ENCODE assay signal across 20 cellular contexts in genomic region chr4:56164921-56165320, GRCh38.
"Had no signal": no experiment of that assay in that cellular context is flagged by ENCODE, and none has a peak within 500 bp of the region (broad histone marks: within the 10 kb centered on the region; RNA-seq: fewer than 3 reads in every experiment).

No MANE protein-coding gene starts in this region.

- H3K36me3 Mint-ChIP-seq: naive thymus-derived CD4-positive, alpha-beta T cell; stimulated activated effector memory CD8-positive, alpha-beta T cell treated with anti-CD3 and anti-CD28 coated beads, Interleukin-12 subunit alpha, Interleukin-12 subunit beta, amount 100 ng/mL, for 72 hours had no signal

- H3K4me1 Mint-ChIP-seq: naive thymus-derived CD4-positive, alpha-beta T cell; stimulated activated effector memory CD8-positive, alpha-beta T cell treated with anti-CD3 and anti-CD28 coated beads, Interleukin-12 subunit alpha, Interleukin-12 subunit beta, amount 100 ng/mL, for 72 hours had no signal

- H3K9me3 Mint-ChIP-seq: stimulated activated effector memory CD8-positive, alpha-beta T cell treated with anti-CD3 and anti-CD28 coated beads, Interleukin-12 subunit alpha, Interleukin-12 subunit beta, amount 100 ng/mL, for 72 hours had no signal

- H3K27ac Mint-ChIP-seq: naive thymus-derived CD4-positive, alpha-beta T cell; stimulated activated effector memory CD8-positive, alpha-beta T cell treated with anti-CD3 and anti-CD28 coated beads, Interleukin-12 subunit alpha, Interleukin-12 subunit beta, amount 100 ng/mL, for 72 hours had no signal

- H3K36me3 ChIP-seq: heart right ventricle, pancreas, suprapubic skin, thyroid gland, upper lobe of left lung, vagina had no signal

- H3K9me3 ChIP-seq: pancreas, psoas muscle, suprapubic skin, thyroid gland, vagina had no signal

- H3K4me1 ChIP-seq: heart right ventricle, pancreas, psoas muscle, suprapubic skin, thyroid gland, upper lobe of left lung, vagina had no signal

- H3K27ac ChIP-seq: coronary artery, heart right ventricle, pancreas, psoas muscle, suprapubic skin, thyroid gland, upper lobe of left lung, vagina had no signal

- ATAC-seq: heart right ventricle; left lobe of liver; naive thymus-derived CD4-positive, alpha-beta T cell; pancreas; psoas muscle; stimulated activated effector memory CD8-positive, alpha-beta T cell treated with anti-CD3 and anti-CD28 coated beads, Interleukin-12 subunit alpha, Interleukin-12 subunit beta, amount 100 ng/mL, for 72 hours; stimulated activated naive CD8-positive, alpha-beta T cell treated with anti-CD3 and anti-CD28 coated beads, Interleukin-15, Interleukin-2, amounts not matched to agents 100 U/mL and 50 U/mL, for 24 hours had no signal

- H3K27me3 ChIP-seq: heart right ventricle, pancreas, suprapubic skin, thyroid gland, upper lobe of left lung, vagina had no signal

- H3K4me3 Mint-ChIP-seq: naive thymus-derived CD4-positive, alpha-beta T cell; stimulated activated effector memory CD8-positive, alpha-beta T cell treated with anti-CD3 and anti-CD28 coated beads, Interleukin-12 subunit alpha, Interleukin-12 subunit beta, amount 100 ng/mL, for 72 hours had no signal

- DNase-seq: effector CD8-positive, alpha-beta T cell; heart right ventricle; hypothalamus; kidney glomerular epithelial cell; mammary epithelial cell; naive thymus-derived CD4-positive, alpha-beta T cell; occipital lobe; pancreas; psoas muscle; stimulated activated CD4-positive, alpha-beta T cell treated with anti-CD3 and anti-CD28 coated beads, Interleukin-4, amount 100 ng/mL, for 1 hour; stimulated activated CD8-positive, alpha-beta memory T cell treated with anti-CD3 and anti-CD28 coated beads, Interleukin-4, amount 100 ng/mL, for 48 hours; stimulated activated naive CD8-positive, alpha-beta T cell treated with anti-CD3 and anti-CD28 coated beads, Interleukin-15, Interleukin-2, amounts not matched to agents 100 U/mL and 50 U/mL, for 24 hours; thyroid gland; upper lobe of left lung had no signal

- H3K4me2 ChIP-seq: smooth muscle cell had no signal

- H3K4me3 ChIP-seq: coronary artery, heart right ventricle, pancreas, psoas muscle, smooth muscle cell, suprapubic skin, thyroid gland, upper lobe of left lung, vagina had no signal
